In genomic region chr11:117923773-117924172, GRCh38 we compare ENCODE assay signal across 1 cellular context.
TF ChIP-seq lines count a peak whose summit lies in the region.

No MANE protein-coding gene starts in this region.

TF ChIP-seq in K562, 482 proteins besides CTCF, POLR2A, EP300 and RAD21:
- TF ChIP-seq ELF2 (CRISPR knock-in tag; IDR thresholded peaks at IDR 0.05) (no peak), EWSR1 (IDR thresholded peaks at IDR 0.05; ENCODE audit: borderline replicate concordance, low read depth, partially characterized antibody) (no peak), ZC3H4 (CRISPR knock-in tag; IDR thresholded peaks at IDR 0.05; ENCODE audit: borderline replicate concordance) (no peak), ETV5 (CRISPR knock-in tag; IDR thresholded peaks at IDR 0.05; ENCODE audit: low read depth) (no peak), MCM2 (IDR thresholded peaks at IDR 0.05; ENCODE audit: low read depth) (no peak), U2AF2 (optimal IDR thresholded peaks at IDR 0.05; ENCODE audit: low read depth, low read length) (no peak), NFIC (IDR thresholded peaks at IDR 0.05) (peak; percentile 46), ZEB2 (IDR thresholded peaks at IDR 0.05) (no peak), CEBPB (tag; IDR thresholded peaks at IDR 0.05) (no peak), HMG20B (CRISPR knock-in tag; IDR thresholded peaks at IDR 0.05) (no peak), ZNF263 (CRISPR knock-in tag; IDR thresholded peaks at IDR 0.05; ENCODE audit: borderline replicate concordance) (no peak), ZNF384 (IDR thresholded peaks at IDR 0.05; ENCODE audit: low read depth, low read length) (peak; percentile 81), CCAR2 (IDR thresholded peaks at IDR 0.05; ENCODE audit: low read depth, low read length) (no peak), CREB1 (IDR thresholded peaks at IDR 0.05) (no peak), CREB1 (CRISPR knock-in tag; IDR thresholded peaks at IDR 0.05) (no peak)
- TF ChIP-seq, protein P1, sequence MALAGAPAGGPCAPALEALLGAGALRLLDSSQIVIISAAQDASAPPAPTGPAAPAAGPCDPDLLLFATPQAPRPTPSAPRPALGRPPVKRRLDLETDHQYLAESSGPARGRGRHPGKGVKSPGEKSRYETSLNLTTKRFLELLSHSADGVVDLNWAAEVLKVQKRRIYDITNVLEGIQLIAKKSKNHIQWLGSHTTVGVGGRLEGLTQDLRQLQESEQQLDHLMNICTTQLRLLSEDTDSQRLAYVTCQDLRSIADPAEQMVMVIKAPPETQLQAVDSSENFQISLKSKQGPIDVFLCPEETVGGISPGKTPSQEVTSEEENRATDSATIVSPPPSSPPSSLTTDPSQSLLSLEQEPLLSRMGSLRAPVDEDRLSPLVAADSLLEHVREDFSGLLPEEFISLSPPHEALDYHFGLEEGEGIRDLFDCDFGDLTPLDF (CRISPR knock-in tag; IDR thresholded peaks at IDR 0.05): no peak
- TF ChIP-seq, protein P2, sequence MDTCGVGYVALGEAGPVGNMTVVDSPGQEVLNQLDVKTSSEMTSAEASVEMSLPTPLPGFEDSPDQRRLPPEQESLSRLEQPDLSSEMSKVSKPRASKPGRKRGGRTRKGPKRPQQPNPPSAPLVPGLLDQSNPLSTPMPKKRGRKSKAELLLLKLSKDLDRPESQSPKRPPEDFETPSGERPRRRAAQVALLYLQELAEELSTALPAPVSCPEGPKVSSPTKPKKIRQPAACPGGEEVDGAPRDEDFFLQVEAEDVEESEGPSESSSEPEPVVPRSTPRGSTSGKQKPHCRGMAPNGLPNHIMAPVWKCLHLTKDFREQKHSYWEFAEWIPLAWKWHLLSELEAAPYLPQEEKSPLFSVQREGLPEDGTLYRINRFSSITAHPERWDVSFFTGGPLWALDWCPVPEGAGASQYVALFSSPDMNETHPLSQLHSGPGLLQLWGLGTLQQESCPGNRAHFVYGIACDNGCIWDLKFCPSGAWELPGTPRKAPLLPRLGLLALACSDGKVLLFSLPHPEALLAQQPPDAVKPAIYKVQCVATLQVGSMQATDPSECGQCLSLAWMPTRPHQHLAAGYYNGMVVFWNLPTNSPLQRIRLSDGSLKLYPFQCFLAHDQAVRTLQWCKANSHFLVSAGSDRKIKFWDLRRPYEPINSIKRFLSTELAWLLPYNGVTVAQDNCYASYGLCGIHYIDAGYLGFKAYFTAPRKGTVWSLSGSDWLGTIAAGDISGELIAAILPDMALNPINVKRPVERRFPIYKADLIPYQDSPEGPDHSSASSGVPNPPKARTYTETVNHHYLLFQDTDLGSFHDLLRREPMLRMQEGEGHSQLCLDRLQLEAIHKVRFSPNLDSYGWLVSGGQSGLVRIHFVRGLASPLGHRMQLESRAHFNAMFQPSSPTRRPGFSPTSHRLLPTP (IDR thresholded peaks at IDR 0.05; ENCODE audit: borderline replicate concordance, extremely low read depth, insufficient read length): no peak
